ENCODE assay signal across 1 cellular context in genomic region chr4:65791111-65791806, GRCh38.
TF ChIP-seq lines count a peak whose summit lies in the region.

No MANE protein-coding gene starts in this region.

TF ChIP-seq in WTC11, 78 proteins besides CTCF, POLR2A, EP300 and RAD21 (continued from another document):
- no peak for TF ChIP-seq IRF1 (CRISPR knock-in tag; IDR thresholded peaks at IDR 0.05)
- no peak for TF ChIP-seq NFE2L1 (CRISPR knock-in tag; IDR thresholded peaks at IDR 0.05)
- no peak for TF ChIP-seq PREB (CRISPR knock-in tag; IDR thresholded peaks at IDR 0.05; ENCODE audit: borderline replicate concordance)
- TF ChIP-seq ERG (CRISPR knock-in tag; IDR thresholded peaks at IDR 0.05): no peak
- TF ChIP-seq GTF2I (CRISPR knock-in tag; conservative IDR thresholded peaks at IDR 0.05): no peak
- TF ChIP-seq OVOL2 (CRISPR knock-in tag; IDR thresholded peaks at IDR 0.05; ENCODE audit: borderline replicate concordance): no peak
